In genomic region chr11:133710681-133711240, GRCh38 we compare ENCODE assay signal across 16 cellular contexts.
A peak's percentile ranks its signal among the peaks of the same experiment; 100 is the strongest.
DNase-seq lines count a peak whose midpoint lies in the region; ATAC-seq and TF ChIP-seq lines count a peak whose summit lies in the region.
"Had no signal": no experiment of that assay in that cellular context is flagged by ENCODE, and none has a peak within 500 bp of the region (broad histone marks: within the 10 kb centered on the region; RNA-seq: fewer than 3 reads in every experiment).

No MANE protein-coding gene starts in this region.

- no peaks in the 10 kb centered on the region for H3K9me3 Mint-ChIP-seq in GM23338
- no peaks in the 10 kb centered on the region for H3K9me3 Mint-ChIP-seq in osteocyte (ENCODE audit: unreplicated experiment)
- H3K9me3 Mint-ChIP-seq: CD4-positive, alpha-beta memory T cell had no signal

- H3K27ac ChIP-seq in GM23338 (ENCODE audit: low read depth) (no peak overlapping the region), coronary artery (no peak overlapping the region)
- H3K27ac ChIP-seq: A549, C4-2B, GM23248 had no signal

- H3K27me3 Mint-ChIP-seq in GM23338 (ENCODE audit: insufficient read depth, low read depth, poor library complexity) (peaks cover 15% of the 10 kb centered on the region), osteocyte (ENCODE audit: unreplicated experiment) (no peaks in the 10 kb centered on the region)
- H3K27me3 Mint-ChIP-seq: CD4-positive, alpha-beta memory T cell had no signal

- peak overlapping the region; percentile 20; the same call in 1 of the 2 replicates for H3K4me2 ChIP-seq in GM23338
- H3K4me2 ChIP-seq: A549 had no signal

- no peaks in the 10 kb centered on the region for H4K20me1 ChIP-seq in GM23338 (replicated peaks; ENCODE audit: insufficient read depth)

- no peaks in the 10 kb centered on the region for H3K36me3 ChIP-seq in GM23338 (ENCODE audit: insufficient read depth)
- H3K36me3 ChIP-seq: BE2C, HAP-1 had no signal

- H3K27ac Mint-ChIP-seq in GM23338 (no peak overlapping the region), osteocyte (ENCODE audit: unreplicated experiment) (no peak overlapping the region)
- H3K27ac Mint-ChIP-seq: CD4-positive, alpha-beta memory T cell; IgD-negative memory B cell had no signal

- H3K4me1 Mint-ChIP-seq in GM23338 (peaks cover 19% of the 10 kb centered on the region), osteocyte (ENCODE audit: unreplicated experiment) (no peaks in the 10 kb centered on the region)
- H3K4me1 Mint-ChIP-seq: CD4-positive, alpha-beta memory T cell; IgD-negative memory B cell had no signal

- TF ChIP-seq CTCF in GM23338 (conservative IDR thresholded peaks at IDR 0.05; ENCODE audit: low read depth in 2 of 2) (no peak), coronary artery (IDR thresholded peaks at IDR 0.05) (no peak), osteocyte (IDR thresholded peaks at IDR 0.05) (no peak)

- H3F3A ChIP-seq in GM23338 (replicated peaks; ENCODE audit: low read depth), result no peaks in the 10 kb centered on the region

- H3K4me3 ChIP-seq in GM23338, result no peak overlapping the region
- H3K4me3 ChIP-seq in coronary artery, result no peak overlapping the region
- H3K4me3 ChIP-seq: A549, GM23248, HAP-1 had no signal

- peaks cover 30% of the 10 kb centered on the region for H3K4me1 ChIP-seq in GM23338 (ENCODE audit: insufficient read depth)
- H3K4me1 ChIP-seq: A549, BE2C, HAP-1 had no signal

- intact Hi-C loops in left cardiac atrium (cut with DNase I), result no loop called here

- no peak for ATAC-seq in GM23338
- ATAC-seq in left cardiac atrium, result peak; percentile 38 to 42
- ATAC-seq: A549 had no signal

- no peak overlapping the region for H2AFZ ChIP-seq in GM23338
- H2AFZ ChIP-seq: GM23248 had no signal

- H3K9me2 ChIP-seq in GM23338 (ENCODE audit: insufficient read depth), result peaks cover 14% of the 10 kb centered on the region

- H3K4me3 Mint-ChIP-seq in GM23338 (no peak overlapping the region), osteocyte (ENCODE audit: unreplicated experiment) (no peak overlapping the region)
- H3K4me3 Mint-ChIP-seq: CD4-positive, alpha-beta memory T cell; IgD-negative memory B cell had no signal

- DNase-seq in GM23338 (ENCODE audit: low spot score) (no peak), coronary artery (ENCODE audit: low spot score) (peak; percentile 7), left cardiac atrium (no peak), osteocyte (ENCODE audit: extremely low spot score, unreplicated experiment) (peak; percentile 63), DMS153 treated with DMSO at 0.1 percent for 48 hours (lab: John Stamatoyannopoulos, UW; ENCODE audit: unreplicated experiment) (no peak), NCI-H1417 (lab: John Stamatoyannopoulos, UW) (no peak), dermis blood vessel endothelial cell (no peak)
- DNase-seq: BE2C; CD4-positive, alpha-beta memory T cell; DMS79 treated with DMSO at 0.1 percent for 48 hours; GF-D8; GM23248 had no signal

- H3K36me3 Mint-ChIP-seq in GM23338 (ENCODE audit: low read depth), result no peaks in the 10 kb centered on the region
- no peaks in the 10 kb centered on the region for H3K36me3 Mint-ChIP-seq in osteocyte (ENCODE audit: unreplicated experiment)
- H3K36me3 Mint-ChIP-seq: CD4-positive, alpha-beta memory T cell; IgD-negative memory B cell had no signal

- no peaks in the 10 kb centered on the region for H3K79me2 ChIP-seq in GM23338 (replicated peaks; ENCODE audit: insufficient read depth)

- peaks cover 5% of the 10 kb centered on the region for H3K27me3 ChIP-seq in GM23338 (ENCODE audit: insufficient read depth)

TF ChIP-seq in GM23338, 12 proteins besides CTCF, POLR2A, EP300 and RAD21 (continues in another document):
- TF ChIP-seq EZH2phosphoT487 (IDR thresholded peaks at IDR 0.05; ENCODE audit: unreplicated experiment) (no peak), ZNF462 (CRISPR knock-in tag; IDR thresholded peaks at IDR 0.05) (no peak), STAT1 (IDR thresholded peaks at IDR 0.05; ENCODE audit: unreplicated experiment) (no peak), ZNF331 (CRISPR knock-in tag; IDR thresholded peaks at IDR 0.05; ENCODE audit: low read depth) (no peak), ETS1 (IDR thresholded peaks at IDR 0.05) (no peak), CREB1 (CRISPR knock-in tag; IDR thresholded peaks at IDR 0.05; ENCODE audit: low read depth) (no peak), JUNB (IDR thresholded peaks at IDR 0.05; ENCODE audit: unreplicated experiment) (no peak), ZNF114 (CRISPR knock-in tag; IDR thresholded peaks at IDR 0.05) (no peak), NANOG (IDR thresholded peaks at IDR 0.05; ENCODE audit: borderline replicate concordance) (no peak), EZH2 (IDR thresholded peaks at IDR 0.05; ENCODE audit: low read depth, unreplicated experiment) (no peak), POLR2AphosphoS5 (IDR thresholded peaks at IDR 0.05; ENCODE audit: low read depth) (no peak)

Comparison
In these comparisons a context has a peak if more than half of its experiments do, and no peak if none do; other contexts are left out.
1. DNase-seq: peak in coronary artery (single experiment) and osteocyte (single experiment); none in GM23338 (single experiment), left cardiac atrium (single experiment), DMS153 treated with DMSO at 0.1 percent for 48 hours (single experiment), NCI-H1417 (0 of 3) and dermis blood vessel endothelial cell (single experiment).